ENCODE assay signal across 11 cellular contexts in genomic region chr17:66467766-66468165, GRCh38.
DNase-seq lines count a peak whose midpoint lies in the region; ATAC-seq and TF ChIP-seq lines count a peak whose summit lies in the region.
"Had no signal": no experiment of that assay in that cellular context is flagged by ENCODE, and none has a peak within 500 bp of the region (broad histone marks: within the 10 kb centered on the region; RNA-seq: fewer than 3 reads in every experiment).

No MANE protein-coding gene starts in this region.

- no peaks in the 10 kb centered on the region for H3K27me3 Mint-ChIP-seq in activated naive CD4-positive, alpha-beta T cell treated with anti-CD3 and anti-CD28 coated beads, Interleukin-2, amount 50 U/mL, for 24 hours

- H3K4me1 Mint-ChIP-seq in activated naive CD4-positive, alpha-beta T cell treated with anti-CD3 and anti-CD28 coated beads, Interleukin-2, amount 50 U/mL, for 24 hours: peaks cover 88% of the 10 kb centered on the region

- H3K36me3 Mint-ChIP-seq in activated naive CD4-positive, alpha-beta T cell treated with anti-CD3 and anti-CD28 coated beads, Interleukin-2, amount 50 U/mL, for 24 hours: peaks cover 1% of the 10 kb centered on the region

- H3K36me3 ChIP-seq in SJCRH30 (no peaks in the 10 kb centered on the region), suprapubic skin (no peaks in the 10 kb centered on the region)
- H3K36me3 ChIP-seq: upper lobe of right lung had no signal

- ATAC-seq in HG03378 (IDR thresholded peaks at IDR 0.05; ENCODE audit: unreplicated experiment): no peak

- no peaks in the 10 kb centered on the region for H3K9me3 Mint-ChIP-seq in activated naive CD4-positive, alpha-beta T cell treated with anti-CD3 and anti-CD28 coated beads, Interleukin-2, amount 50 U/mL, for 24 hours

- H3K27ac ChIP-seq in SJCRH30 (peak overlapping the region; percentile 82), suprapubic skin (peak overlapping the region; percentile 1)

- H3K27ac Mint-ChIP-seq in activated naive CD4-positive, alpha-beta T cell treated with anti-CD3 and anti-CD28 coated beads, Interleukin-2, amount 50 U/mL, for 24 hours: peak overlapping the region; percentile 99

- H3K4me3 ChIP-seq in SJCRH30 (no peak overlapping the region), fibroblast of mammary gland (ENCODE audit: control insufficient read depth, low read depth, low read length) (no peak overlapping the region), suprapubic skin (no peak overlapping the region)
- H3K4me3 ChIP-seq: upper lobe of right lung had no signal

- H3K27me3 ChIP-seq in SJCRH30: no peaks in the 10 kb centered on the region
- H3K27me3 ChIP-seq in suprapubic skin: no peaks in the 10 kb centered on the region
- H3K27me3 ChIP-seq: upper lobe of right lung had no signal

- no peak overlapping the region for H3K4me3 Mint-ChIP-seq in activated naive CD4-positive, alpha-beta T cell treated with anti-CD3 and anti-CD28 coated beads, Interleukin-2, amount 50 U/mL, for 24 hours

- WGBS in suprapubic skin: 75% methylated on average over 6 of the region's 6 CpGs

- H3K9me3 ChIP-seq in SJCRH30 (replicated peaks): no peaks in the 10 kb centered on the region
- no peaks in the 10 kb centered on the region for H3K9me3 ChIP-seq in suprapubic skin
- H3K9me3 ChIP-seq: upper lobe of right lung had no signal

- H3K4me1 ChIP-seq in SJCRH30 (peaks cover 61% of the 10 kb centered on the region), suprapubic skin (peaks cover 41% of the 10 kb centered on the region)

- no peak for TF ChIP-seq POLR2A in suprapubic skin (IDR thresholded peaks at IDR 0.05)

- TF ChIP-seq EP300 in suprapubic skin (IDR thresholded peaks at IDR 0.05): no peak

- no peak for TF ChIP-seq CTCF in fibroblast of mammary gland (conservative IDR thresholded peaks at IDR 0.05; ENCODE audit: control insufficient read depth, insufficient read depth, low read depth, low read length)
- TF ChIP-seq CTCF in suprapubic skin (IDR thresholded peaks at IDR 0.05): no peak

- no peak for DNase-seq in activated naive CD4-positive, alpha-beta T cell treated with Interleukin-2 at 50 U/mL for 16 hours
- DNase-seq in SJCRH30 (no peak), fibroblast of mammary gland (ENCODE audit: low read depth) (peak; percentile 57), suprapubic skin (ENCODE audit: low spot score in 2 of 2) (no peak), DMS53 treated with DMSO at 0.1 percent for 48 hours (lab: John Stamatoyannopoulos, UW; ENCODE audit: unreplicated experiment) (no peak)
- DNase-seq in NK-92 treated with Interleukin-12 subunit alpha and Interleukin-12 subunit beta, amount 100 ng/mL, for 24 hours (lab: John Stamatoyannopoulos, UW): no peak
- DNase-seq: NCI-H526 treated with DMSO at 0.1 percent for 48 hours, small intestine, upper lobe of right lung had no signal
